8 cellular contexts compared by ENCODE assay signal in genomic region chr7:139118803-139119485, GRCh38. TPM values are rescaled to one million over a fixed set of nuclear protein-coding genes. Genes with fewer than 3 reads are reported as not detected.
A peak's percentile ranks its signal among the peaks of the same experiment; 100 is the strongest.
DNase-seq lines count a peak whose midpoint lies in the region; ATAC-seq, FAIRE-seq and TF ChIP-seq lines count a peak whose summit lies in the region.

No MANE protein-coding gene starts in this region.

- no peak overlapping the region for H3K4me3 ChIP-seq in gastroesophageal sphincter

- WGBS in gastroesophageal sphincter (ENCODE audit: low coverage in 1 of 2), 2 donors: 57 to 81% methylated on average over 3 to 6 of the region's 7 CpGs

- TF ChIP-seq POLR2A in GM12892 (IDR thresholded peaks at IDR 0.05; ENCODE audit: low read depth, low read length) (peak; percentile 41; the same call in 1 of the 2 replicates), gastroesophageal sphincter (IDR thresholded peaks at IDR 0.05) (no peak)

- peak overlapping the region; percentile 72 for H3K27ac Mint-ChIP-seq in activated CD4-positive, alpha-beta memory T cell treated with anti-CD3 and anti-CD28 coated beads for 36 hours
- peak overlapping the region; percentile 84 to 96 (median 92) for H3K27ac Mint-ChIP-seq in naive thymus-derived CD8-positive, alpha-beta T cell
- H3K27ac Mint-ChIP-seq in endothelial cell (ENCODE audit: unreplicated experiment): no peak overlapping the region

- no peak for TF ChIP-seq EP300 in gastroesophageal sphincter (IDR thresholded peaks at IDR 0.05)

- POLR2A ChIA-PET in activated CD4-positive, alpha-beta memory T cell treated with anti-CD3 and anti-CD28 coated beads for 36 hours (lab: Charles Lee): interaction anchor here (1.1 to 2.3 kb wide), 3 partner anchors 14 to 24 kb away, joined by 3 to 8 read pairs (median 6); a partner anchor contains a TSS
- POLR2A ChIA-PET in naive thymus-derived CD8-positive, alpha-beta T cell (lab: Charles Lee): interaction anchor here (0.5 to 2.6 kb wide), 7 partner anchors 9 to 237 kb away, joined by 3 to 16 read pairs (median 5); no protein-coding TSS in a partner anchor

- no peak for TF ChIP-seq CTCF in endothelial cell (IDR thresholded peaks at IDR 0.05; ENCODE audit: unreplicated experiment)
- no peak for TF ChIP-seq CTCF in gastroesophageal sphincter (IDR thresholded peaks at IDR 0.05)

- H3K9me3 ChIP-seq in gastroesophageal sphincter: no peaks in the 10 kb centered on the region

- peak; percentile 95 for FAIRE-seq in GM12892 (lab: Jason Lieb, UNC)

- peaks cover 34% of the 10 kb centered on the region for H3K27me3 ChIP-seq in gastroesophageal sphincter

- H3K27me3 Mint-ChIP-seq in activated CD4-positive, alpha-beta memory T cell treated with anti-CD3 and anti-CD28 coated beads for 36 hours: no peaks in the 10 kb centered on the region
- H3K27me3 Mint-ChIP-seq in naive thymus-derived CD8-positive, alpha-beta T cell: no peaks in the 10 kb centered on the region
- H3K27me3 Mint-ChIP-seq in endothelial cell (ENCODE audit: unreplicated experiment): no peaks in the 10 kb centered on the region

- DNase-seq in GM12892 (ENCODE audit: insufficient read length): no peak
- DNase-seq in activated CD4-positive, alpha-beta memory T cell treated with anti-CD3 and anti-CD28 coated beads for 36 hours: peak; percentile 63
- peak in 3 of 10 donors; percentile 27 to 47 (median 45) for DNase-seq in naive thymus-derived CD8-positive, alpha-beta T cell
- DNase-seq in NCI-H1436 (lab: John Stamatoyannopoulos, UW): no peak
- no peak for DNase-seq in endothelial cell (ENCODE audit: low spot score)

- CTCF ChIA-PET in activated CD4-positive, alpha-beta memory T cell treated with anti-CD3 and anti-CD28 coated beads for 36 hours (lab: Charles Lee): interaction anchor here (0.5 to 1.3 kb wide), 2 partner anchors 24 to 208 kb away, joined by 3 read pairs; no protein-coding TSS in a partner anchor

- no peak overlapping the region for H3K27ac ChIP-seq in gastroesophageal sphincter

- intact Hi-C loops in activated CD4-positive, alpha-beta memory T cell treated with anti-CD3 and anti-CD28 coated beads for 36 hours (cut with micrococcal nuclease): loop anchor here (1.0 kb wide), 2 partner anchors 10 to 14 kb away; partner anchors contain the start of gene ZC3HAV1

- peaks cover 35% of the 10 kb centered on the region for H3K4me1 Mint-ChIP-seq in activated CD4-positive, alpha-beta memory T cell treated with anti-CD3 and anti-CD28 coated beads for 36 hours (ENCODE audit: low read depth)
- H3K4me1 Mint-ChIP-seq in naive thymus-derived CD8-positive, alpha-beta T cell: peaks cover 17 to 46% (median 40%) of the 10 kb centered on the region in 4 donors
- peaks cover under 1% of the 10 kb centered on the region for H3K4me1 Mint-ChIP-seq in endothelial cell (ENCODE audit: unreplicated experiment)

- no peaks in the 10 kb centered on the region for H3K4me1 ChIP-seq in gastroesophageal sphincter

- no peaks in the 10 kb centered on the region for H3K9me3 Mint-ChIP-seq in activated CD4-positive, alpha-beta memory T cell treated with anti-CD3 and anti-CD28 coated beads for 36 hours
- no peaks in the 10 kb centered on the region for H3K9me3 Mint-ChIP-seq in naive thymus-derived CD8-positive, alpha-beta T cell
- H3K9me3 Mint-ChIP-seq in endothelial cell (ENCODE audit: unreplicated experiment): no peaks in the 10 kb centered on the region

- no peaks in the 10 kb centered on the region for H3K36me3 Mint-ChIP-seq in activated CD4-positive, alpha-beta memory T cell treated with anti-CD3 and anti-CD28 coated beads for 36 hours
- no peaks in the 10 kb centered on the region for H3K36me3 Mint-ChIP-seq in naive thymus-derived CD8-positive, alpha-beta T cell
- H3K36me3 Mint-ChIP-seq in endothelial cell (ENCODE audit: low read depth, unreplicated experiment): no peaks in the 10 kb centered on the region

- peak overlapping the region; percentile 54 for H3K4me3 Mint-ChIP-seq in activated CD4-positive, alpha-beta memory T cell treated with anti-CD3 and anti-CD28 coated beads for 36 hours
- H3K4me3 Mint-ChIP-seq in naive thymus-derived CD8-positive, alpha-beta T cell: peak overlapping the region; percentile 49 to 79 (median 74)
- H3K4me3 Mint-ChIP-seq in endothelial cell (ENCODE audit: unreplicated experiment): no peak overlapping the region

- no peaks in the 10 kb centered on the region for H3K36me3 ChIP-seq in gastroesophageal sphincter

- ATAC-seq in GM21515 (IDR thresholded peaks at IDR 0.05; ENCODE audit: unreplicated experiment) (peak; percentile 83), HG03571 (IDR thresholded peaks at IDR 0.05; ENCODE audit: unreplicated experiment) (peak; percentile 78), gastroesophageal sphincter (no peak)
- peak; percentile 85 to 88 for ATAC-seq in naive thymus-derived CD8-positive, alpha-beta T cell

RNA-seq across cellular contexts. Expression of gene ZC3HAV1, which starts 9.4 kb away (rescaled TPM):
- 26.7 TPM for polyA plus RNA-seq in GM12892 (2012; ENCODE audit: missing spikeins)
- total RNA-seq in activated CD4-positive, alpha-beta memory T cell treated with anti-CD3 and anti-CD28 coated beads for 36 hours: 10 to 100 TPM; 99.3 to 99.6 TPM
- 100 to 1,000 TPM; 202 to 214 TPM for total RNA-seq in naive thymus-derived CD8-positive, alpha-beta T cell
- polyA plus RNA-seq in naive thymus-derived CD8-positive, alpha-beta T cell: 100 to 1,000 TPM; 144 to 188 (median 162) TPM
- total RNA-seq in endothelial cell (ENCODE audit: unreplicated experiment) (50.7 TPM), gastroesophageal sphincter (10 to 100 TPM; 21.8 to 30.4 (median 27.2) TPM)
